In genomic region chr12:123264642-123265041, GRCh38 we compare ENCODE assay signal across 1 cellular context.
TF ChIP-seq lines count a peak whose summit lies in the region.

No MANE protein-coding gene starts in this region.

TF ChIP-seq in GM23338, 12 proteins besides CTCF, POLR2A, EP300 and RAD21 (continued from another document):
- TF ChIP-seq ZNF462 (CRISPR knock-in tag; IDR thresholded peaks at IDR 0.05), result no peak
- no peak for TF ChIP-seq CREB1 (CRISPR knock-in tag; IDR thresholded peaks at IDR 0.05; ENCODE audit: low read depth)
- no peak for TF ChIP-seq EZH2 (IDR thresholded peaks at IDR 0.05; ENCODE audit: low read depth, unreplicated experiment)
